ENCODE assay signal across 18 cellular contexts in the genomic region with DNA sequence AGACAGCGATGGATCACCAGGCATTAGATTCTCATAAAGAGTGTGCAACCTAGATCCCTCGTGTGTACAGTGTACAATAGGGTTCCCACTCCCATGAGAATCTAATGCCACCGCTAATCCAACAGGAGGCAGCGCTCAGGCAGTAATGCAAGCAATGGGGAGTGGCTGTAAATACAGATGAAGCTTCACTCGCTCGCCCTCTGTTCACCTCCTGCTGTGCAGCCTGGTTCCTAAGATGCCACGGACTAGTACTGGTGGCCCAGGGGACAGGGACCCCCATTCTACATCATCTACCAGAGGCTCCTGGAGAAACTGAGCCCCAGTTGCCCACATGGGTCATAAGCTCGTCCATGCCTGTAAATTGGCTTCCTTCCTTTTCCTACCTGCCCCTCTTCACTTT. TPM values are rescaled to one million over a fixed set of nuclear protein-coding genes. Genes with fewer than 3 reads are reported as not detected.
DNase-seq lines count a peak whose midpoint lies in the region; ATAC-seq and TF ChIP-seq lines count a peak whose summit lies in the region.
"Had no signal": no experiment of that assay in that cellular context is flagged by ENCODE, and none has a peak within 500 bp of the region (broad histone marks: within the 10 kb centered on the region; RNA-seq: fewer than 3 reads in every experiment).

No MANE protein-coding gene starts in this region.

- H3K4me3 Mint-ChIP-seq in activated T-cell treated with anti-CD3 and anti-CD28 coated beads, Interleukin-2, amount 50 U/mL, for 24 hours = no peak overlapping the region
- no peak overlapping the region for H3K4me3 Mint-ChIP-seq in central memory CD8-positive, alpha-beta T cell
- no peak overlapping the region for H3K4me3 Mint-ChIP-seq in stimulated activated memory B cell treated with anti-CD40 and anti-IgM and Interleukin-4, amounts not matched to agents 10 μg/mL and 1 μg/mL and 100 μg/mL, for 72 hours
- H3K4me3 Mint-ChIP-seq: B cell; CD4-positive, alpha-beta T cell; HFFc6 had no signal

- H3K36me3 ChIP-seq in right atrium auricular region (no peaks in the 10 kb centered on the region), vagina (no peaks in the 10 kb centered on the region)
- H3K36me3 ChIP-seq: HAP-1 had no signal

- H3K27me3 ChIP-seq in right atrium auricular region (no peaks in the 10 kb centered on the region), vagina (no peaks in the 10 kb centered on the region)

- no peaks in the 10 kb centered on the region for H3K36me3 Mint-ChIP-seq in activated T-cell treated with anti-CD3 and anti-CD28 coated beads, Interleukin-2, amount 50 U/mL, for 24 hours (ENCODE audit: low read depth)
- peaks cover 1% of the 10 kb centered on the region for H3K36me3 Mint-ChIP-seq in central memory CD8-positive, alpha-beta T cell (ENCODE audit: insufficient read depth)
- H3K36me3 Mint-ChIP-seq in stimulated activated memory B cell treated with anti-CD40 and anti-IgM and Interleukin-4, amounts not matched to agents 10 μg/mL and 1 μg/mL and 100 μg/mL, for 72 hours = no peaks in the 10 kb centered on the region

- H3K9me3 Mint-ChIP-seq in activated T-cell treated with anti-CD3 and anti-CD28 coated beads, Interleukin-2, amount 50 U/mL, for 24 hours = no peaks in the 10 kb centered on the region
- no peaks in the 10 kb centered on the region for H3K9me3 Mint-ChIP-seq in central memory CD8-positive, alpha-beta T cell
- H3K9me3 Mint-ChIP-seq in stimulated activated memory B cell treated with anti-CD40 and anti-IgM and Interleukin-4, amounts not matched to agents 10 μg/mL and 1 μg/mL and 100 μg/mL, for 72 hours = no peaks in the 10 kb centered on the region
- H3K9me3 Mint-ChIP-seq: CD4-positive, alpha-beta T cell; HFFc6 had no signal

- H3K4me1 ChIP-seq in right atrium auricular region = no peaks in the 10 kb centered on the region
- H3K4me1 ChIP-seq in vagina = peaks cover 11% of the 10 kb centered on the region
- H3K4me1 ChIP-seq: HAP-1 had no signal

- peaks cover 26% of the 10 kb centered on the region for H3K4me1 Mint-ChIP-seq in activated T-cell treated with anti-CD3 and anti-CD28 coated beads, Interleukin-2, amount 50 U/mL, for 24 hours (ENCODE audit: low read depth)
- peaks cover 14% of the 10 kb centered on the region for H3K4me1 Mint-ChIP-seq in central memory CD8-positive, alpha-beta T cell
- H3K4me1 Mint-ChIP-seq in stimulated activated memory B cell treated with anti-CD40 and anti-IgM and Interleukin-4, amounts not matched to agents 10 μg/mL and 1 μg/mL and 100 μg/mL, for 72 hours = peaks cover 15% of the 10 kb centered on the region

- H3K27me3 Mint-ChIP-seq in activated T-cell treated with anti-CD3 and anti-CD28 coated beads, Interleukin-2, amount 50 U/mL, for 24 hours = peaks cover 50% of the 10 kb centered on the region
- no peaks in the 10 kb centered on the region for H3K27me3 Mint-ChIP-seq in central memory CD8-positive, alpha-beta T cell
- peaks cover 11% of the 10 kb centered on the region for H3K27me3 Mint-ChIP-seq in stimulated activated memory B cell treated with anti-CD40 and anti-IgM and Interleukin-4, amounts not matched to agents 10 μg/mL and 1 μg/mL and 100 μg/mL, for 72 hours
- H3K27me3 Mint-ChIP-seq: CD4-positive, alpha-beta T cell had no signal

- DNase-seq in activated T-cell treated with anti-CD3 and anti-CD28 coated beads, Interleukin-2, amount 50 U/mL, for 24 hours = no peak
- no peak for DNase-seq in activated T-cell treated with anti-CD3 and anti-CD28 coated beads, Interleukin-2, amount 50 U/mL, for 1 hour
- DNase-seq in NB4 (ENCODE audit: low read depth) = peak; percentile 17
- DNase-seq in central memory CD8-positive, alpha-beta T cell (ENCODE audit: low spot score in 2 of 2) = no peak
- no peak for DNase-seq in right atrium auricular region (ENCODE audit: low spot score)
- DNase-seq in SW480 (ENCODE audit: low spot score) = no peak
- DNase-seq in vagina (ENCODE audit: extremely low spot score in 2 of 2) = no peak
- DNase-seq: C1 segment of cervical spinal cord; Calu3; CD4-positive, alpha-beta T cell; DMS 273 treated with DMSO at 0.1 percent for 48 hours; HFFc6 had no signal

- no peak for TF ChIP-seq POLR2A in NB4 (IDR thresholded peaks at IDR 0.05; ENCODE audit: extremely low read depth, insufficient read length)
- TF ChIP-seq POLR2A in vagina (IDR thresholded peaks at IDR 0.05) = no peak

- no peaks in the 10 kb centered on the region for H3K9me3 ChIP-seq in right atrium auricular region
- H3K9me3 ChIP-seq in vagina = no peaks in the 10 kb centered on the region
- H3K9me3 ChIP-seq: HAP-1 had no signal

- H3K27ac ChIP-seq in right atrium auricular region = no peak overlapping the region
- no peak overlapping the region for H3K27ac ChIP-seq in vagina

- H3K27ac Mint-ChIP-seq in activated T-cell treated with anti-CD3 and anti-CD28 coated beads, Interleukin-2, amount 50 U/mL, for 24 hours = peak overlapping the region; percentile 44
- peak overlapping the region; percentile 61 for H3K27ac Mint-ChIP-seq in central memory CD8-positive, alpha-beta T cell (ENCODE audit: low read depth)
- H3K27ac Mint-ChIP-seq in stimulated activated memory B cell treated with anti-CD40 and anti-IgM and Interleukin-4, amounts not matched to agents 10 μg/mL and 1 μg/mL and 100 μg/mL, for 72 hours = peak overlapping the region; percentile 7
- H3K27ac Mint-ChIP-seq: B cell; CD4-positive, alpha-beta T cell; HFFc6 had no signal

- H3K4me3 ChIP-seq in NB4 (ENCODE audit: low read depth, low read length) = no peak overlapping the region
- no peak overlapping the region for H3K4me3 ChIP-seq in right atrium auricular region
- H3K4me3 ChIP-seq in vagina = no peak overlapping the region
- H3K4me3 ChIP-seq: HAP-1 had no signal

- TF ChIP-seq CTCF in NB4 (IDR thresholded peaks at IDR 0.05; ENCODE audit: low read depth, low read length) (no peak), right atrium auricular region (IDR thresholded peaks at IDR 0.05) (no peak), vagina (IDR thresholded peaks at IDR 0.05) (no peak)

- no peak for ATAC-seq in central memory CD8-positive, alpha-beta T cell (replicated peaks; ENCODE audit: extremely low read depth, poor library complexity, severe bottlenecking)
- ATAC-seq in stimulated activated memory B cell treated with anti-CD40 and anti-IgM and Interleukin-4, amounts not matched to agents 10 μg/mL and 1 μg/mL and 100 μg/mL, for 72 hours = no peak
- ATAC-seq: HepG2 had no signal

- intact Hi-C loops in vagina (cut with DNase I) = no loop called here

RNA-seq across cellular contexts. Expression of a gene that starts 8.0 kb away (rescaled TPM):
- total RNA-seq in right atrium auricular region = not detected
- not detected for total RNA-seq in vagina
- total RNA-seq: Calu3; CD4-positive, alpha-beta T cell; Daoy; H1; HepG2; HFFc6 had no signal

RNA-seq across cellular contexts. Expression of a gene that starts 23.7 kb away (rescaled TPM):
- total RNA-seq in right atrium auricular region = 1 to 10 TPM in 1 of 2 donors, under 1 TPM in 1; 0.59 to 4.3 TPM
- total RNA-seq in vagina = 8.8 TPM
- total RNA-seq: B cell; Calu3; CD4-positive, alpha-beta T cell; Daoy; HepG2; HFFc6 had no signal

RNA-seq across cellular contexts. Expression of a gene that starts 39.2 kb away (rescaled TPM):
- under 1 TPM in 1 of 2 donors, not detected in 1; 0.55 TPM for total RNA-seq in right atrium auricular region
- 0.98 TPM for total RNA-seq in vagina
- total RNA-seq: B cell; Calu3; CD4-positive, alpha-beta T cell; Daoy; HepG2; HFFc6 had no signal

RNA-seq across cellular contexts. Expression of a gene that starts 58.9 kb away (rescaled TPM):
- total RNA-seq in right atrium auricular region (10 to 100 TPM; 14.2 to 17.4 TPM), vagina (17.2 TPM)

Comparison
In these comparisons a context has a peak if more than half of its experiments do, and no peak if none do; other contexts are left out.
1. H3K27ac Mint-ChIP-seq: peak in every context shown above with its lines; median percentile 61 in central memory CD8-positive, alpha-beta T cell; 44 in activated T-cell treated with anti-CD3 and anti-CD28 coated beads, Interleukin-2, amount 50 U/mL, for 24 hours; 7 in stimulated activated memory B cell treated with anti-CD40 and anti-IgM and Interleukin-4, amounts not matched to agents 10 μg/mL and 1 μg/mL and 100 μg/mL, for 72 hours.